In the genomic region with DNA sequence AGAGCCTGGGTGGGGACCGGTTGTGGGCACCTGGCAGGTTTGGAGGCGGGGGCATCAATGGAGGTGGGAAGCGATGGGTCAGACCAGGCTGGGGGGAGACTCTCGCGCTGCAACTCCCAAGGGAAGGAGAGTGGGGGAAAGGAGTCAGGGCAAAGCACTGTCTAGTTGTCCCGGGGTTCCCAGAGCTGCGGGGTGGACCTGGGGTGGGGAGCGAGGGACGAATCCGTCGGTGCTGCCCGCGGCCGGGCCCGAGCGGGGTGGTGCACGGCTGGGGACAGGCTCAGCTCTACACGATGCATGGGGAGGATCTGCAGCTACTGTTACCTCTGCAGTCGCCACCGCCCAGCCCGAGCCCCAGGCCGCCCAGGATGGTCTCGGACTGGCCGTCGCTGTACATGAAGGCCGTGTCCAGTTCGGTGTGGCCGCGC, we compare ENCODE assay signal across 8 cellular contexts. TPM values are rescaled to one million over a fixed set of nuclear protein-coding genes. Genes with fewer than 3 reads are reported as not detected.
A peak's percentile ranks its signal among the peaks of the same experiment; 100 is the strongest.
DNase-seq lines count a peak whose midpoint lies in the region; ATAC-seq lines count a peak whose summit lies in the region.

No MANE protein-coding gene starts in this region.

- H3K9ac ChIP-seq in skeletal muscle tissue (ENCODE audit: low read depth in 1 of 3, low read length in 3 of 3), result peak overlapping the region; percentile 66 to 91 (median 69)

- H3K9me3 Mint-ChIP-seq in activated T-helper 1 cell treated with anti-CD3 and anti-CD28 coated beads, Interleukin-12 subunit alpha, Interleukin-12 subunit beta, Interleukin-2, Interleukin-4 antibody, amounts not matched to agents 30 ng/mL and 10 ng/mL and 1 ng/mL, durations not matched to agents 14 hours and 24 hours and 36 hours, result no peaks in the 10 kb centered on the region

- ATAC-seq in HG03432 (IDR thresholded peaks at IDR 0.05; ENCODE audit: unreplicated experiment), result peak; percentile 15

- H3K4me1 Mint-ChIP-seq in activated T-helper 1 cell treated with anti-CD3 and anti-CD28 coated beads, Interleukin-12 subunit alpha, Interleukin-12 subunit beta, Interleukin-2, Interleukin-4 antibody, amounts not matched to agents 30 ng/mL and 10 ng/mL and 1 ng/mL, durations not matched to agents 14 hours and 24 hours and 36 hours (ENCODE audit: low read depth), result peaks cover 30% of the 10 kb centered on the region

- H3K27ac ChIP-seq in skeletal muscle tissue (ENCODE audit: low read depth, low read length), result no peak overlapping the region

- peaks cover 20% of the 10 kb centered on the region for H3K36me3 Mint-ChIP-seq in activated T-helper 1 cell treated with anti-CD3 and anti-CD28 coated beads, Interleukin-12 subunit alpha, Interleukin-12 subunit beta, Interleukin-2, Interleukin-4 antibody, amounts not matched to agents 30 ng/mL and 10 ng/mL and 1 ng/mL, durations not matched to agents 14 hours and 24 hours and 36 hours (ENCODE audit: low read depth)

- H3K4me3 Mint-ChIP-seq in activated T-helper 1 cell treated with anti-CD3 and anti-CD28 coated beads, Interleukin-12 subunit alpha, Interleukin-12 subunit beta, Interleukin-2, Interleukin-4 antibody, amounts not matched to agents 30 ng/mL and 10 ng/mL and 1 ng/mL, durations not matched to agents 14 hours and 24 hours and 36 hours, result peak overlapping the region; percentile 91

- H3K4me1 ChIP-seq in skeletal muscle tissue (ENCODE audit: control insufficient read depth in 3 of 3, insufficient read depth in 3 of 3, low read length in 3 of 3), result peaks cover 26 to 42% (median 28%) of the 10 kb centered on the region in 3 donors

- intact Hi-C loops in activated T-helper 1 cell treated with anti-CD3 and anti-CD28 coated beads, Interleukin-12 subunit alpha, Interleukin-12 subunit beta, Interleukin-2, Interleukin-4 antibody, amounts not matched to agents 30 ng/mL and 10 ng/mL and 1 ng/mL, durations not matched to agents 14 hours and 24 hours and 36 hours (cut with micrococcal nuclease), result no loop called here

- peaks cover 15 to 24% (median 20%) of the 10 kb centered on the region in 3 donors for H3K36me3 ChIP-seq in skeletal muscle tissue (ENCODE audit: control insufficient read depth in 3 of 3, insufficient read depth in 3 of 3, low read length in 3 of 3)

- peak overlapping the region; percentile 87 for H3K27ac Mint-ChIP-seq in activated T-helper 1 cell treated with anti-CD3 and anti-CD28 coated beads, Interleukin-12 subunit alpha, Interleukin-12 subunit beta, Interleukin-2, Interleukin-4 antibody, amounts not matched to agents 30 ng/mL and 10 ng/mL and 1 ng/mL, durations not matched to agents 14 hours and 24 hours and 36 hours

- DNase-seq in NCI-H1417 (lab: John Stamatoyannopoulos, UW), result peak in 2 of 3 experiments; percentile 74 to 77
- no peak for DNase-seq in NCI-H1417 treated with DMSO at 0.1 percent for 48 hours (lab: John Stamatoyannopoulos, UW)
- no peak for DNase-seq in activated T-helper 1 cell treated with anti-CD3 and anti-CD28 coated beads, Interleukin-12 subunit alpha, Interleukin-12 subunit beta, Interleukin-2, Interleukin-4 antibody, amounts not matched to agents 30 ng/mL and 10 ng/mL and 1 ng/mL, durations not matched to agents 14 hours and 24 hours and 36 hours (ENCODE audit: low spot score)
- peak; percentile 36 for DNase-seq in hepatic stellate cell (ENCODE audit: low spot score)
- DNase-seq in effector CD8-positive, alpha-beta T cell (lab: John Stamatoyannopoulos, UW), result no peak
- no peak for DNase-seq in CD1c-positive myeloid dendritic cell (ENCODE audit: extremely low spot score)

- H3K9me3 ChIP-seq in skeletal muscle tissue (ENCODE audit: control insufficient read depth in 3 of 3, low read length in 3 of 3), result no peaks in the 10 kb centered on the region

- no peaks in the 10 kb centered on the region for H3K27me3 ChIP-seq in skeletal muscle tissue (ENCODE audit: control insufficient read depth in 3 of 3, insufficient read depth in 3 of 3, low read length in 3 of 3)

- peak overlapping the region; percentile 71 to 89 (median 79) for H3K4me3 ChIP-seq in skeletal muscle tissue (ENCODE audit: low read length in 3 of 3)

- H3K27me3 Mint-ChIP-seq in activated T-helper 1 cell treated with anti-CD3 and anti-CD28 coated beads, Interleukin-12 subunit alpha, Interleukin-12 subunit beta, Interleukin-2, Interleukin-4 antibody, amounts not matched to agents 30 ng/mL and 10 ng/mL and 1 ng/mL, durations not matched to agents 14 hours and 24 hours and 36 hours (ENCODE audit: insufficient read depth), result no peaks in the 10 kb centered on the region

RNA-seq across cellular contexts. Expression of a gene that starts 0.4 kb away (rescaled TPM):
- total RNA-seq in activated T-helper 1 cell treated with anti-CD3 and anti-CD28 coated beads, Interleukin-12 subunit alpha, Interleukin-12 subunit beta, Interleukin-2, Interleukin-4 antibody, amounts not matched to agents 30 ng/mL and 10 ng/mL and 1 ng/mL, durations not matched to agents 14 hours and 24 hours and 36 hours, result 30.0 and 31.1 TPM in 2 replicates
- total RNA-seq in skeletal muscle tissue, result 44.4 TPM

RNA-seq across cellular contexts. Expression of a gene that starts 0.6 kb away (rescaled TPM):
- 9.9 and 12.0 TPM in 2 replicates for total RNA-seq in activated T-helper 1 cell treated with anti-CD3 and anti-CD28 coated beads, Interleukin-12 subunit alpha, Interleukin-12 subunit beta, Interleukin-2, Interleukin-4 antibody, amounts not matched to agents 30 ng/mL and 10 ng/mL and 1 ng/mL, durations not matched to agents 14 hours and 24 hours and 36 hours
- 14.6 TPM for total RNA-seq in skeletal muscle tissue

RNA-seq across cellular contexts. Expression of a gene that starts 22.9 kb away (rescaled TPM):
- 1.2 and 1.7 TPM in 2 replicates for total RNA-seq in activated T-helper 1 cell treated with anti-CD3 and anti-CD28 coated beads, Interleukin-12 subunit alpha, Interleukin-12 subunit beta, Interleukin-2, Interleukin-4 antibody, amounts not matched to agents 30 ng/mL and 10 ng/mL and 1 ng/mL, durations not matched to agents 14 hours and 24 hours and 36 hours
- total RNA-seq in skeletal muscle tissue, result 0.52 TPM

RNA-seq across cellular contexts. Expression of a gene that starts 59.9 kb away (rescaled TPM):
- total RNA-seq in activated T-helper 1 cell treated with anti-CD3 and anti-CD28 coated beads, Interleukin-12 subunit alpha, Interleukin-12 subunit beta, Interleukin-2, Interleukin-4 antibody, amounts not matched to agents 30 ng/mL and 10 ng/mL and 1 ng/mL, durations not matched to agents 14 hours and 24 hours and 36 hours, result 134 and 137 TPM in 2 replicates
- 20.4 TPM for total RNA-seq in skeletal muscle tissue

Comparison
In these comparisons a context has a peak if more than half of its experiments do, and no peak if none do; other contexts are left out.
1. DNase-seq: peak in NCI-H1417 (2 of 3) and hepatic stellate cell (single experiment); none in NCI-H1417 treated with DMSO at 0.1 percent for 48 hours (single experiment), activated T-helper 1 cell treated with anti-CD3 and anti-CD28 coated beads, Interleukin-12 subunit alpha, Interleukin-12 subunit beta, Interleukin-2, Interleukin-4 antibody, amounts not matched to agents 30 ng/mL and 10 ng/mL and 1 ng/mL, durations not matched to agents 14 hours and 24 hours and 36 hours (single experiment), effector CD8-positive, alpha-beta T cell (single experiment) and CD1c-positive myeloid dendritic cell (single experiment).